In genomic region chr5:61623401-61624069, GRCh38 we compare ENCODE assay signal across 9 cellular contexts.
A peak's percentile ranks its signal among the peaks of the same experiment; 100 is the strongest.
DNase-seq lines count a peak whose midpoint lies in the region; ATAC-seq and TF ChIP-seq lines count a peak whose summit lies in the region.
"Had no signal": no experiment of that assay in that cellular context is flagged by ENCODE, and none has a peak within 500 bp of the region (broad histone marks: within the 10 kb centered on the region; RNA-seq: fewer than 3 reads in every experiment).

No MANE protein-coding gene starts in this region.

- no peaks in the 10 kb centered on the region for H3K9me3 ChIP-seq in heart left ventricle

- ATAC-seq in GM18907 (IDR thresholded peaks at IDR 0.05; ENCODE audit: unreplicated experiment) (no peak), heart left ventricle (no peak)
- ATAC-seq in activated naive CD4-positive, alpha-beta T cell treated with anti-CD3 and anti-CD28 coated beads, Interleukin-2, amount 50 U/mL, for 72 hours = no peak

- H3K4me1 Mint-ChIP-seq in brain = peaks cover 63% of the 10 kb centered on the region

- no peaks in the 10 kb centered on the region for H3K27me3 Mint-ChIP-seq in brain

- 78 to 86% (median 81%) methylated on average over 5 of the region's 5 CpGs for WGBS in heart left ventricle, 4 donors

- H3K4me1 ChIP-seq in heart left ventricle = peaks cover 0 to 33% (median 14%) of the 10 kb centered on the region in 12 donors

- DNase-seq in HuH-7 (ENCODE audit: low spot score) (peak; percentile 44), medulla oblongata (ENCODE audit: extremely low spot score) (peak; percentile 72), heart left ventricle (no peak)
- DNase-seq in activated naive CD4-positive, alpha-beta T cell treated with anti-CD3 and anti-CD28 coated beads, Interleukin-2, amount 50 U/mL, for 72 hours (ENCODE audit: low spot score in 2 of 2) = no peak
- no peak for DNase-seq in effector CD8-positive, alpha-beta T cell (lab: John Stamatoyannopoulos, UW)
- DNase-seq: NCI-H1694 treated with DMSO at 0.1 percent for 48 hours had no signal

- H3K36me3 ChIP-seq in heart left ventricle = no peaks in the 10 kb centered on the region

- H3K27me3 ChIP-seq in heart left ventricle = no peaks in the 10 kb centered on the region

- no peaks in the 10 kb centered on the region for H3K36me3 Mint-ChIP-seq in brain
- no peaks in the 10 kb centered on the region for H3K36me3 Mint-ChIP-seq in activated naive CD4-positive, alpha-beta T cell treated with anti-CD3 and anti-CD28 coated beads, Interleukin-2, amount 50 U/mL, for 72 hours

- H3K4me3 Mint-ChIP-seq in brain = no peak overlapping the region

- peaks cover 0 to 3% (median 3%) of the 10 kb centered on the region in 5 experiments for H3K9me3 Mint-ChIP-seq in brain
- H3K9me3 Mint-ChIP-seq in activated naive CD4-positive, alpha-beta T cell treated with anti-CD3 and anti-CD28 coated beads, Interleukin-2, amount 50 U/mL, for 72 hours = no peaks in the 10 kb centered on the region

- TF ChIP-seq POLR2A in heart left ventricle (IDR thresholded peaks at IDR 0.05) = no peak

- H3K27ac Mint-ChIP-seq in brain = peak overlapping the region in 3 of 5 experiments; percentile 36 to 62 (median 40)
- no peak overlapping the region for H3K27ac Mint-ChIP-seq in activated naive CD4-positive, alpha-beta T cell treated with anti-CD3 and anti-CD28 coated beads, Interleukin-2, amount 50 U/mL, for 72 hours

- H3K27ac ChIP-seq in C4-2B (no peak overlapping the region), heart left ventricle (peak overlapping the region in 2 of 12 donors; percentile 6 to 29)

- intact Hi-C loops in heart left ventricle (cut with DNase I) = loop anchor here in 3 of 10 donors (2.0 to 10.0 kb wide), 2 partner anchors 215 to 289 kb away; partner anchors contain the start of gene ZSWIM6 (in 2 of the 3)

- TF ChIP-seq CTCF in C4-2B (conservative IDR thresholded peaks at IDR 0.05) (peak; percentile 30; the same call in 1 of the 2 replicates), brain (conservative IDR thresholded peaks at IDR 0.05) (peak in 1 of 2 experiments; percentile 47), heart left ventricle (IDR thresholded peaks at IDR 0.05) (peak in 4 of 12 donors; percentile 9 to 20 (median 12))

- H3K4me3 ChIP-seq in heart left ventricle = no peak overlapping the region

Comparison
In these comparisons a context has a peak if more than half of its experiments do, and no peak if none do; other contexts are left out.
1. DNase-seq: peak in HuH-7 (single experiment) and medulla oblongata (single experiment); none in activated naive CD4-positive, alpha-beta T cell treated with anti-CD3 and anti-CD28 coated beads, Interleukin-2, amount 50 U/mL, for 72 hours (0 of 2), effector CD8-positive, alpha-beta T cell (single experiment) and heart left ventricle (0 of 5).
2. H3K27ac Mint-ChIP-seq: peak in brain (3 of 5); none in activated naive CD4-positive, alpha-beta T cell treated with anti-CD3 and anti-CD28 coated beads, Interleukin-2, amount 50 U/mL, for 72 hours (0 of 2).